16 cellular contexts compared by ENCODE assay signal in genomic region chr11:128939591-128939990, GRCh38. TPM values are rescaled to one million over a fixed set of nuclear protein-coding genes. Genes with fewer than 3 reads are reported as not detected.
DNase-seq lines count a peak whose midpoint lies in the region; ATAC-seq and TF ChIP-seq lines count a peak whose summit lies in the region.
"Had no signal": no experiment of that assay in that cellular context is flagged by ENCODE, and none has a peak within 500 bp of the region (broad histone marks: within the 10 kb centered on the region; RNA-seq: fewer than 3 reads in every experiment).

No MANE protein-coding gene starts in this region.

- DNase-seq in AG08395 (ENCODE audit: low spot score) = peak; percentile 32
- peak; percentile 68 for DNase-seq in DMS53 (lab: John Stamatoyannopoulos, UW)
- DNase-seq in RWPE2 (ENCODE audit: low spot score) = no peak
- peak; percentile 20 for DNase-seq in foreskin melanocyte
- DNase-seq in activated CD8-positive, alpha-beta memory T cell treated with anti-CD3 and anti-CD28 coated beads, Interleukin-2, amount 50 U/mL, for 48 hours = no peak
- no peak for DNase-seq in CD14-positive monocyte (ENCODE audit: low spot score)
- no peak for DNase-seq in stimulated activated CD4-positive, alpha-beta T cell treated with anti-CD3 and anti-CD28 coated beads, Interleukin-4, amount 100 ng/mL, for 1 hour
- DNase-seq: AML-193; CD4-positive, alpha-beta memory T cell; DMS153; HCEC 1CT; NCI-H1436 treated with DMSO at 0.1 percent for 48 hours; NCI-H2081 treated with DMSO at 0.1 percent for 48 hours; SW 1271 had no signal

- no peak overlapping the region for H3K4me3 ChIP-seq in RWPE2 (ENCODE audit: severe bottlenecking)
- H3K4me3 ChIP-seq: SJSA1 had no signal

- H3K4me3 Mint-ChIP-seq in CD14-positive monocyte = no peak overlapping the region
- H3K4me3 Mint-ChIP-seq: CD4-positive, alpha-beta memory T cell had no signal

- H3K27me3 Mint-ChIP-seq in CD14-positive monocyte (ENCODE audit: low read depth in 3 of 3) = peaks cover 3 to 6% (median 4%) of the 10 kb centered on the region in 3 donors

- ATAC-seq in RWPE2 (ENCODE audit: low read depth) (no peak), GM21381 (IDR thresholded peaks at IDR 0.05; ENCODE audit: unreplicated experiment) (no peak)

- H3K4me1 ChIP-seq in RWPE2 (ENCODE audit: insufficient read depth, poor library complexity, severe bottlenecking) = peaks cover 26% of the 10 kb centered on the region
- H3K4me1 ChIP-seq: SJSA1 had no signal

- H3K27me3 ChIP-seq in RWPE2 (ENCODE audit: insufficient read depth, poor library complexity, severe bottlenecking) = no peaks in the 10 kb centered on the region
- H3K27me3 ChIP-seq: SJSA1 had no signal

- TF ChIP-seq CTCF in RWPE2 (IDR thresholded peaks at IDR 0.05; ENCODE audit: poor library complexity, severe bottlenecking) (no peak), CD14-positive monocyte (IDR thresholded peaks at IDR 0.05) (no peak)

- intact Hi-C loops in CD14-positive monocyte (cut with micrococcal nuclease) = no loop called here

- H3K9me3 Mint-ChIP-seq in CD14-positive monocyte = no peaks in the 10 kb centered on the region
- H3K9me3 Mint-ChIP-seq: CD4-positive, alpha-beta memory T cell had no signal

- H3K27ac ChIP-seq in RWPE2 (ENCODE audit: poor library complexity, severe bottlenecking) = peak overlapping the region; percentile 56
- H3K27ac ChIP-seq: SJSA1 had no signal

- no peak overlapping the region for H3K27ac Mint-ChIP-seq in CD14-positive monocyte
- H3K27ac Mint-ChIP-seq: CD4-positive, alpha-beta memory T cell had no signal

- no peaks in the 10 kb centered on the region for H3K36me3 Mint-ChIP-seq in CD14-positive monocyte
- H3K36me3 Mint-ChIP-seq: CD4-positive, alpha-beta memory T cell had no signal

- no peaks in the 10 kb centered on the region for H3K9me3 ChIP-seq in RWPE2 (ENCODE audit: severe bottlenecking)
- H3K9me3 ChIP-seq: SJSA1 had no signal

- H3K36me3 ChIP-seq in RWPE2 (ENCODE audit: low read depth) = no peaks in the 10 kb centered on the region
- H3K36me3 ChIP-seq: SJSA1 had no signal

- H3K4me1 Mint-ChIP-seq in CD14-positive monocyte = peaks cover 9% of the 10 kb centered on the region
- H3K4me1 Mint-ChIP-seq: CD4-positive, alpha-beta memory T cell had no signal

RNA-seq across cellular contexts. Expression of gene TP53AIP1, which starts 3.1 kb away (rescaled TPM):
- not detected for polyA plus RNA-seq in CD14-positive monocyte
- polyA plus RNA-seq: CD4-positive, alpha-beta memory T cell had no signal

RNA-seq across cellular contexts. Expression of gene KCNJ5, which starts 48.4 kb away (rescaled TPM):
- not detected for polyA plus RNA-seq in CD14-positive monocyte
- polyA plus RNA-seq: CD4-positive, alpha-beta memory T cell had no signal

Comparison
In these comparisons a context has a peak if more than half of its experiments do, and no peak if none do; other contexts are left out.
1. DNase-seq: peak in AG08395 (single experiment), DMS53 (single experiment) and foreskin melanocyte (single experiment); none in RWPE2 (single experiment), activated CD8-positive, alpha-beta memory T cell treated with anti-CD3 and anti-CD28 coated beads, Interleukin-2, amount 50 U/mL, for 48 hours (single experiment), CD14-positive monocyte (single experiment) and stimulated activated CD4-positive, alpha-beta T cell treated with anti-CD3 and anti-CD28 coated beads, Interleukin-4, amount 100 ng/mL, for 1 hour (single experiment).